In genomic region chr16:53704445-53704813, GRCh38 we compare ENCODE assay signal across 1 cellular context.
TF ChIP-seq lines count a peak whose summit lies in the region.

No MANE protein-coding gene starts in this region.

TF ChIP-seq in liver, 16 proteins besides CTCF, POLR2A, EP300 and RAD21 (continued from another document):
- TF ChIP-seq, protein P1, sequence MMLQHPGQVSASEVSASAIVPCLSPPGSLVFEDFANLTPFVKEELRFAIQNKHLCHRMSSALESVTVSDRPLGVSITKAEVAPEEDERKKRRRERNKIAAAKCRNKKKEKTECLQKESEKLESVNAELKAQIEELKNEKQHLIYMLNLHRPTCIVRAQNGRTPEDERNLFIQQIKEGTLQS (IDR thresholded peaks at IDR 0.05): no peak
- TF ChIP-seq JUND (IDR thresholded peaks at IDR 0.05) (no peak), RXRA (IDR thresholded peaks at IDR 0.05) (no peak), HNF4A (conservative IDR thresholded peaks at IDR 0.05) (no peak), YY1 (IDR thresholded peaks at IDR 0.05) (no peak)
